25 cellular contexts compared by ENCODE assay signal in genomic region chr9:14913366-14913765, GRCh38. TPM values are rescaled to one million over a fixed set of nuclear protein-coding genes. Genes with fewer than 3 reads are reported as not detected.
"Had no signal": no experiment of that assay in that cellular context is flagged by ENCODE, and none has a peak within 500 bp of the region (broad histone marks: within the 10 kb centered on the region; RNA-seq: fewer than 3 reads in every experiment).

No MANE protein-coding gene starts in this region.

- H3K4me3 ChIP-seq: colonic mucosa, esophagus muscularis mucosa, gastroesophageal sphincter, heart left ventricle, lower lobe of right lung, neural progenitor cell, stomach, thyroid gland had no signal

- H2AFZ ChIP-seq: neural progenitor cell, parathyroid adenoma had no signal

- H3K79me2 ChIP-seq: parathyroid adenoma had no signal

- H3K27ac Mint-ChIP-seq: dendritic cell treated with granulocyte-macrophage colony-stimulating factor and Interleukin-4, amounts not matched to agents 40 ng/mL and 50 ng/mL, for 4 days; immature natural killer cell; natural killer cell treated with Interleukin-12 subunit alpha and Interleukin-12 subunit beta and Interleukin-15 and Interleukin-18, amount 100 ng/mL, for 72 hours; neural progenitor cell; progenitor cell of endocrine pancreas; stimulated activated effector memory CD8-positive, alpha-beta T cell treated with anti-CD3 and anti-CD28 coated beads, Interleukin-12 subunit alpha, Interleukin-12 subunit beta, amount 100 ng/mL, for 72 hours had no signal

- H3K27ac ChIP-seq: colonic mucosa, esophagus muscularis mucosa, foreskin keratinocyte, gastroesophageal sphincter, heart left ventricle, lower lobe of right lung, neural progenitor cell, parathyroid adenoma, stomach, thyroid gland had no signal

- H3K27me3 Mint-ChIP-seq: dendritic cell treated with granulocyte-macrophage colony-stimulating factor and Interleukin-4, amounts not matched to agents 40 ng/mL and 50 ng/mL, for 4 days; natural killer cell treated with Interleukin-12 subunit alpha and Interleukin-12 subunit beta and Interleukin-15 and Interleukin-18, amount 100 ng/mL, for 72 hours; progenitor cell of endocrine pancreas had no signal

- H3K4me1 ChIP-seq: colonic mucosa, lower lobe of right lung, parathyroid adenoma had no signal

- H3K27me3 ChIP-seq: colonic mucosa, esophagus muscularis mucosa, foreskin keratinocyte, gastroesophageal sphincter, heart left ventricle, stomach, thyroid gland had no signal

- H3K36me3 Mint-ChIP-seq: immature natural killer cell; natural killer cell treated with Interleukin-12 subunit alpha and Interleukin-12 subunit beta and Interleukin-15 and Interleukin-18, amount 100 ng/mL, for 72 hours; neural progenitor cell; stimulated activated effector memory CD8-positive, alpha-beta T cell treated with anti-CD3 and anti-CD28 coated beads, Interleukin-12 subunit alpha, Interleukin-12 subunit beta, amount 100 ng/mL, for 72 hours had no signal

- ATAC-seq: foreskin keratinocyte; gastroesophageal sphincter; heart left ventricle; left ventricle myocardium superior; lower lobe of right lung; natural killer cell treated with Interleukin-12 subunit alpha and Interleukin-12 subunit beta and Interleukin-15 and Interleukin-18, amount 100 ng/mL, for 72 hours; sciatic nerve; stimulated activated effector memory CD8-positive, alpha-beta T cell treated with anti-CD3 and anti-CD28 coated beads, Interleukin-12 subunit alpha, Interleukin-12 subunit beta, amount 100 ng/mL, for 72 hours had no signal

- H3K36me3 ChIP-seq: colonic mucosa, esophagus muscularis mucosa, gastroesophageal sphincter, heart left ventricle, lower lobe of right lung, neural progenitor cell, stomach, thyroid gland had no signal

- H3K9me3 ChIP-seq: colonic mucosa, esophagus muscularis mucosa, gastroesophageal sphincter, lower lobe of right lung, stomach, thyroid gland had no signal

- H3K9me3 Mint-ChIP-seq: dendritic cell treated with granulocyte-macrophage colony-stimulating factor and Interleukin-4, amounts not matched to agents 40 ng/mL and 50 ng/mL, for 4 days; natural killer cell treated with Interleukin-12 subunit alpha and Interleukin-12 subunit beta and Interleukin-15 and Interleukin-18, amount 100 ng/mL, for 72 hours; stimulated activated effector memory CD8-positive, alpha-beta T cell treated with anti-CD3 and anti-CD28 coated beads, Interleukin-12 subunit alpha, Interleukin-12 subunit beta, amount 100 ng/mL, for 72 hours had no signal

- H3K4me2 ChIP-seq: neural progenitor cell had no signal

- H3K9ac ChIP-seq: neural progenitor cell, parathyroid adenoma had no signal

- FAIRE-seq: endothelial cell of umbilical vein had no signal

- DNase-seq: colonic mucosa; effector CD8-positive, alpha-beta T cell; foreskin keratinocyte; heart left ventricle; hippocampal formation; immature natural killer cell; islet precursor cell; left ventricle myocardium superior; lower lobe of right lung; stimulated activated CD4-positive, alpha-beta T cell treated with anti-CD3 and anti-CD28 coated beads, Interleukin-2, amount 100 ng/mL, for 24 hours; stimulated activated CD4-positive, alpha-beta T cell treated with anti-CD3 and anti-CD28 coated beads, Interleukin-4, amount 100 ng/mL, for 24 hours; stimulated activated naive CD4-positive, alpha-beta T cell treated with Interleukin-2 at 50 U/mL for 16 hours; stomach; thyroid gland; trophoblast cell had no signal

- H3K4me1 Mint-ChIP-seq: immature natural killer cell; stimulated activated effector memory CD8-positive, alpha-beta T cell treated with anti-CD3 and anti-CD28 coated beads, Interleukin-12 subunit alpha, Interleukin-12 subunit beta, amount 100 ng/mL, for 72 hours had no signal

- H3K4me3 Mint-ChIP-seq: dendritic cell treated with granulocyte-macrophage colony-stimulating factor and Interleukin-4, amounts not matched to agents 40 ng/mL and 50 ng/mL, for 4 days; immature natural killer cell; natural killer cell treated with Interleukin-12 subunit alpha and Interleukin-12 subunit beta and Interleukin-15 and Interleukin-18, amount 100 ng/mL, for 72 hours; neural progenitor cell; stimulated activated effector memory CD8-positive, alpha-beta T cell treated with anti-CD3 and anti-CD28 coated beads, Interleukin-12 subunit alpha, Interleukin-12 subunit beta, amount 100 ng/mL, for 72 hours had no signal

RNA-seq across cellular contexts. Expression of gene FREM1, which starts 3.1 kb away (rescaled TPM):
- total RNA-seq: foreskin keratinocyte; natural killer cell treated with Interleukin-12 subunit alpha and Interleukin-12 subunit beta and Interleukin-15 and Interleukin-18, amount 100 ng/mL, for 72 hours had no signal
- polyA plus RNA-seq: immature natural killer cell had no signal
